ENCODE assay signal across 8 cellular contexts in genomic region chr14:102592969-102593840, GRCh38. TPM values are rescaled to one million over a fixed set of nuclear protein-coding genes. Genes with fewer than 3 reads are reported as not detected.
DNase-seq lines count a peak whose midpoint lies in the region; ATAC-seq and TF ChIP-seq lines count a peak whose summit lies in the region.

No MANE protein-coding gene starts in this region.

- no peaks in the 10 kb centered on the region; the same call in 1 of the 2 replicates for H3K4me1 ChIP-seq in HEK293 (ENCODE audit: control insufficient read depth, insufficient read depth, low read length)

- H3K4me3 Mint-ChIP-seq in stimulated activated effector memory CD8-positive, alpha-beta T cell treated with anti-CD3 and anti-CD28 coated beads, Interleukin-12 subunit alpha, Interleukin-12 subunit beta, amount 100 ng/mL, for 72 hours, result peak overlapping the region; percentile 86

- POLR2A ChIA-PET in HEK293 (lab: Yijun Ruan, JAX), result interaction anchor here (1.0 to 2.3 kb wide), 3 partner anchors 15 to 69 kb away, joined by 3 to 11 read pairs (median 4); no protein-coding TSS in a partner anchor

- H3K4me3 ChIP-seq in GM12864 (ENCODE audit: low read depth, low read length) (peak overlapping the region; percentile 99), HEK293 (ENCODE audit: low read depth, low read length) (peak overlapping the region; percentile 89)

- H3K27ac Mint-ChIP-seq in stimulated activated effector memory CD8-positive, alpha-beta T cell treated with anti-CD3 and anti-CD28 coated beads, Interleukin-12 subunit alpha, Interleukin-12 subunit beta, amount 100 ng/mL, for 72 hours, result peak overlapping the region; percentile 12

- no peaks in the 10 kb centered on the region for H3K9me3 Mint-ChIP-seq in stimulated activated effector memory CD8-positive, alpha-beta T cell treated with anti-CD3 and anti-CD28 coated beads, Interleukin-12 subunit alpha, Interleukin-12 subunit beta, amount 100 ng/mL, for 72 hours

- H3K9me3 ChIP-seq in HEK293 (ENCODE audit: control insufficient read depth, insufficient read depth, low read depth, low read length), result no peaks in the 10 kb centered on the region

- ATAC-seq in stimulated activated effector memory CD8-positive, alpha-beta T cell treated with anti-CD3 and anti-CD28 coated beads, Interleukin-12 subunit alpha, Interleukin-12 subunit beta, amount 100 ng/mL, for 72 hours, result peak; percentile 27
- ATAC-seq in HG03469 (IDR thresholded peaks at IDR 0.05; ENCODE audit: unreplicated experiment), result no peak

- H3K36me3 ChIP-seq in HEK293 (ENCODE audit: control insufficient read depth in 2 of 2, insufficient read depth in 1 of 2, low read length in 2 of 2), result peaks cover 0 to 4% of the 10 kb centered on the region in 2 experiments; a peak in 1 of 3 replicates

- H3K27ac ChIP-seq in HEK293 (ENCODE audit: extremely low read depth, low read depth, low read length), result peak overlapping the region; percentile 80
- peak overlapping the region; percentile 96 for H3K27ac ChIP-seq in epithelial cell of prostate

- peak; percentile 44 for TF ChIP-seq CTCF in GM12864 (IDR thresholded peaks at IDR 0.05; ENCODE audit: low read depth, low read length, missing control alignments)
- peak; percentile 86 for TF ChIP-seq CTCF in HEK293 (tag by site-specific recombination; IDR thresholded peaks at IDR 0.05)

- peaks cover 24% of the 10 kb centered on the region for H3K4me1 Mint-ChIP-seq in stimulated activated effector memory CD8-positive, alpha-beta T cell treated with anti-CD3 and anti-CD28 coated beads, Interleukin-12 subunit alpha, Interleukin-12 subunit beta, amount 100 ng/mL, for 72 hours

- CTCF ChIA-PET in HEK293 (lab: Yijun Ruan, JAX), result interaction anchor here (0.7 to 2.7 kb wide), 10 partner anchors 11 to 416 kb away, joined by 3 to 21 read pairs (median 10); no protein-coding TSS in a partner anchor

- H3K36me3 Mint-ChIP-seq in stimulated activated effector memory CD8-positive, alpha-beta T cell treated with anti-CD3 and anti-CD28 coated beads, Interleukin-12 subunit alpha, Interleukin-12 subunit beta, amount 100 ng/mL, for 72 hours, result peaks cover 30% of the 10 kb centered on the region

- no peak for DNase-seq in GM12864 (ENCODE audit: low read depth)
- peak; percentile 44 for DNase-seq in NCI-H1105 treated with DMSO at 0.1 percent for 48 hours (lab: John Stamatoyannopoulos, UW)
- DNase-seq in activated T-cell treated with anti-CD3 and anti-CD28 coated beads for 1 hour (ENCODE audit: low read depth), result peak; percentile 50
- no peak for DNase-seq in epithelial cell of prostate (ENCODE audit: low read depth, low spot score)
- DNase-seq in myocyte (ENCODE audit: low read depth), result peak; percentile 59
- DNase-seq in stimulated activated effector memory CD8-positive, alpha-beta T cell treated with anti-CD3 and anti-CD28 coated beads, Interleukin-12 subunit alpha, Interleukin-12 subunit beta, amount 100 ng/mL, for 72 hours (ENCODE audit: low spot score in 2 of 2), result peak; percentile 32 to 77

TF ChIP-seq in HEK293, 187 proteins besides CTCF, POLR2A, EP300 and RAD21 (continues in another document):
- TF ChIP-seq ZSCAN16 (tag by site-specific recombination; IDR thresholded peaks at IDR 0.05) (peak; percentile 95), ZNF146 (tag by site-specific recombination; IDR thresholded peaks at IDR 0.05) (no peak), KLF1 (tag by site-specific recombination; IDR thresholded peaks at IDR 0.05) (no peak), BCL11B (tag by site-specific recombination; IDR thresholded peaks at IDR 0.05; ENCODE audit: low read depth) (peak; percentile 15; the same call in 1 of the 2 replicates), HIC1 (tag by site-specific recombination; IDR thresholded peaks at IDR 0.05) (peak; percentile 71), ZNF19 (tag by site-specific recombination; IDR thresholded peaks at IDR 0.05; ENCODE audit: low read depth) (no peak), BCL11A (tag by site-specific recombination; IDR thresholded peaks at IDR 0.05; ENCODE audit: low read depth) (no peak), SCRT1 (tag by site-specific recombination; IDR thresholded peaks at IDR 0.05; ENCODE audit: borderline replicate concordance) (no peak), KLF9 (tag by site-specific recombination; IDR thresholded peaks at IDR 0.05; ENCODE audit: low read depth) (peak; percentile 55), ZNF555 (tag by site-specific recombination; conservative IDR thresholded peaks at IDR 0.05) (no peak), ZNF433 (tag by site-specific recombination; IDR thresholded peaks at IDR 0.05; ENCODE audit: low read depth) (no peak), HOXA7 (CRISPR knock-in tag; IDR thresholded peaks at IDR 0.05; ENCODE audit: borderline replicate concordance) (no peak), ZNF561 (tag by site-specific recombination; IDR thresholded peaks at IDR 0.05; ENCODE audit: borderline replicate concordance) (0 out of 2 replicates have a peak, but pooled peaks have one; percentile 21), ZNF654 (tag by site-specific recombination; IDR thresholded peaks at IDR 0.05; ENCODE audit: low read depth) (no peak), ZNF501 (tag by site-specific recombination; IDR thresholded peaks at IDR 0.05) (0 out of 2 replicates have a peak, but pooled peaks have one; percentile 33), ZNF335 (tag by site-specific recombination; conservative IDR thresholded peaks at IDR 0.05) (peak; percentile 70), ZBTB7A (tag by site-specific recombination; IDR thresholded peaks at IDR 0.05; ENCODE audit: low read depth) (0 out of 2 replicates have a peak, but pooled peaks have one; percentile 20), YY1 (tag by site-specific recombination; IDR thresholded peaks at IDR 0.05) (0 out of 2 replicates have a peak, but pooled peaks have one; percentile 13), SP7 (tag by site-specific recombination; IDR thresholded peaks at IDR 0.05) (0 out of 2 replicates have a peak, but pooled peaks have one; percentile 28), ZNF114 (tag by site-specific recombination; IDR thresholded peaks at IDR 0.05) (no peak), ZNF830 (tag by site-specific recombination; IDR thresholded peaks at IDR 0.05; ENCODE audit: low read depth) (no peak), MEIS1 (CRISPR knock-in tag; IDR thresholded peaks at IDR 0.05; ENCODE audit: borderline replicate concordance) (no peak), ZNF133 (tag by site-specific recombination; IDR thresholded peaks at IDR 0.05) (no peak), OSR2 (tag by site-specific recombination; IDR thresholded peaks at IDR 0.05) (no peak), EGR2 (tag by site-specific recombination; IDR thresholded peaks at IDR 0.05; ENCODE audit: low read depth) (peak; percentile 55; the same call in 1 of the 2 replicates), WT1 (tag by site-specific recombination; IDR thresholded peaks at IDR 0.05) (no peak), ZNF777 (tag by site-specific recombination; IDR thresholded peaks at IDR 0.05; ENCODE audit: borderline replicate concordance) (no peak; the same call in 1 of the 2 replicates)
- TF ChIP-seq, protein P1, sequence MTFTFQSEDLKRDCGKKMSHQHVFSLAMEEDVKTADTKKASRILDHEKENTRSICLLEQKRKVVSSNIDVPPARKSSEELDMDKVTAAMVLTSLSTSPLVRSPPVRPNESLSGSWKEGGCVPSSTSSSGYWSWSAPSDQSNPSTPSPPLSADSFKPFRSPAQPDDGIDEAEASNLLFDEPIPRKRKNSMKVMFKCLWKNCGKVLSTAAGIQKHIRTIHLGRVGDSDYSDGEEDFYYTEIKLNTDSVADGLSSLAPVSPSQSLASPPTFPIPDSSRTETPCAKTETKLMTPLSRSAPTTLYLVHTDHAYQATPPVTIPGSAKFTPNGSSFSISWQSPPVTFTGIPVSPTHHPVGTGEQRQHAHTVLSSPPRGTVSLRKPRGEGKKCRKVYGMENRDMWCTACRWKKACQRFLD (tag by site-specific recombination; IDR thresholded peaks at IDR 0.05), result 0 out of 2 replicates have a peak, but pooled peaks have one; percentile 70
- TF ChIP-seq, protein P2, sequence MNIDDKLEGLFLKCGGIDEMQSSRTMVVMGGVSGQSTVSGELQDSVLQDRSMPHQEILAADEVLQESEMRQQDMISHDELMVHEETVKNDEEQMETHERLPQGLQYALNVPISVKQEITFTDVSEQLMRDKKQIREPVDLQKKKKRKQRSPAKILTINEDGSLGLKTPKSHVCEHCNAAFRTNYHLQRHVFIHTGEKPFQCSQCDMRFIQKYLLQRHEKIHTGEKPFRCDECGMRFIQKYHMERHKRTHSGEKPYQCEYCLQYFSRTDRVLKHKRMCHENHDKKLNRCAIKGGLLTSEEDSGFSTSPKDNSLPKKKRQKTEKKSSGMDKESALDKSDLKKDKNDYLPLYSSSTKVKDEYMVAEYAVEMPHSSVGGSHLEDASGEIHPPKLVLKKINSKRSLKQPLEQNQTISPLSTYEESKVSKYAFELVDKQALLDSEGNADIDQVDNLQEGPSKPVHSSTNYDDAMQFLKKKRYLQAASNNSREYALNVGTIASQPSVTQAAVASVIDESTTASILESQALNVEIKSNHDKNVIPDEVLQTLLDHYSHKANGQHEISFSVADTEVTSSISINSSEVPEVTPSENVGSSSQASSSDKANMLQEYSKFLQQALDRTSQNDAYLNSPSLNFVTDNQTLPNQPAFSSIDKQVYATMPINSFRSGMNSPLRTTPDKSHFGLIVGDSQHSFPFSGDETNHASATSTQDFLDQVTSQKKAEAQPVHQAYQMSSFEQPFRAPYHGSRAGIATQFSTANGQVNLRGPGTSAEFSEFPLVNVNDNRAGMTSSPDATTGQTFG (tag by site-specific recombination; IDR thresholded peaks at IDR 0.05; ENCODE audit: borderline replicate concordance), result no peak

RNA-seq across cellular contexts. Expression of gene RCOR1, which starts 0.8 kb away (rescaled TPM):
- 17.1 and 17.7 TPM in 2 replicates for total RNA-seq in myocyte
- 8.4 TPM for polyA plus RNA-seq in myocyte (2012)

Comparison
In these comparisons a context has a peak if more than half of its experiments do, and no peak if none do; other contexts are left out.
1. DNase-seq: peak in NCI-H1105 treated with DMSO at 0.1 percent for 48 hours (single experiment), activated T-cell treated with anti-CD3 and anti-CD28 coated beads for 1 hour (single experiment), myocyte (single experiment) and stimulated activated effector memory CD8-positive, alpha-beta T cell treated with anti-CD3 and anti-CD28 coated beads, Interleukin-12 subunit alpha, Interleukin-12 subunit beta, amount 100 ng/mL, for 72 hours (2 of 2); none in GM12864 (single experiment) and epithelial cell of prostate (single experiment).